ENCODE assay signal across 8 cellular contexts in the genomic region with DNA sequence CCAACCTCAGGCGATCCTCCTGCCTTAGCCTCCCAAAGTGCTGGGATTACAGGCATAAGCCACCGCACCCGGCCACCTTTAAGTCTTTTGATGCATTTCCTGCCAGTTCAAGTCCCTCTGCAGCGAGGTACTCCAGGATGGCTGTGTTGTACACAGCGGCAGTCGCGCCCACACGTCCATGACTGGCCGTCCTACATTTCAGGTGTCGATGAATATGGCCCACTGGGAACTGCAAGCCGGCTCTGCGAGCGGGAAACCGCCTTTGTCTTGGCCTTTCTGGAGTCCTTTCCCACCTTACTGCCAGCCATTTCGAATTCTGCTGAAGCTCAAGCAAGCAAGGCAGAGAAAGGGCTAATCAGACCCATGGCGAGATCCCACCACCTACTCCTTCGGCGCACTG.
"Had no signal": no experiment of that assay in that cellular context is flagged by ENCODE, and none has a peak within 500 bp of the region (broad histone marks: within the 10 kb centered on the region; RNA-seq: fewer than 3 reads in every experiment).

No MANE protein-coding gene starts in this region.

- H3K4me3 Mint-ChIP-seq: HFFc6 had no signal

- H3K27ac ChIP-seq: GM23248 had no signal

- H3K4me1 ChIP-seq: HAP-1 had no signal

- H3K9me3 ChIP-seq: HAP-1 had no signal

- H2AFZ ChIP-seq: GM23248 had no signal

- H3K27ac Mint-ChIP-seq: HFFc6 had no signal

- H3K9me3 Mint-ChIP-seq: HFFc6 had no signal

- H3K9ac ChIP-seq: GM23248 had no signal

- ATAC-seq: HCT116, HepG2, K562 had no signal

- H3K4me3 ChIP-seq: GM23248, HAP-1, K562 had no signal

- DNase-seq: GM23248, GOT3, H7, HFFc6 had no signal
